In genomic region chr7:141649865-141650499, GRCh38 we compare ENCODE assay signal across 8 cellular contexts. TPM values are rescaled to one million over a fixed set of nuclear protein-coding genes. Genes with fewer than 3 reads are reported as not detected.
A peak's percentile ranks its signal among the peaks of the same experiment; 100 is the strongest.
DNase-seq lines count a peak whose midpoint lies in the region; ATAC-seq and TF ChIP-seq lines count a peak whose summit lies in the region.

No MANE protein-coding gene starts in this region.

- H3K27me3 ChIP-seq in HL-60 (ENCODE audit: insufficient read depth, poor library complexity, severe bottlenecking), result no peaks in the 10 kb centered on the region

- H3K4me3 ChIP-seq in HL-60 (replicated peaks; ENCODE audit: insufficient read depth, low read length), result no peak overlapping the region

- peak; percentile 45 for DNase-seq in DMS153 (lab: John Stamatoyannopoulos, UW)
- peak; percentile 39 to 53 for DNase-seq in HL-60 (ENCODE audit: low read depth in 1 of 2, low spot score in 1 of 2)
- peak; percentile 87 for DNase-seq in NCI-H526 treated with DMSO at 0.1 percent for 48 hours (lab: John Stamatoyannopoulos, UW)
- DNase-seq in anterior cingulate cortex (lab: John Stamatoyannopoulos, UW), result peak in 53 of 58 donors; percentile 25 to 91 (median 68)
- no peak for DNase-seq in left ventricle myocardium superior
- peak; percentile 75 for DNase-seq in pulmonary artery endothelial cell (ENCODE audit: low read depth, low spot score)

- peak; percentile 73 for ATAC-seq in GM19467 (IDR thresholded peaks at IDR 0.05; ENCODE audit: unreplicated experiment)
- ATAC-seq in left ventricle myocardium superior, result peak; percentile 88
- ATAC-seq in GM18505 (IDR thresholded peaks at IDR 0.05; ENCODE audit: unreplicated experiment), result no peak

- peak overlapping the region; percentile 36 for H3K27ac ChIP-seq in HL-60 (replicated peaks)

- intact Hi-C loops in left ventricle myocardium superior (cut with micrococcal nuclease), result loop anchor here (10.0 kb wide), 3 partner anchors 65 to 135 kb away; no protein-coding TSS in a partner anchor

- no peak for TF ChIP-seq POLR2A in GM18505 (IDR thresholded peaks at IDR 0.05; ENCODE audit: borderline replicate concordance, extremely low read depth, insufficient read depth, insufficient read length)

- TF ChIP-seq CTCF in HL-60 (IDR thresholded peaks at IDR 0.05; ENCODE audit: insufficient read depth, low read length), result peak; percentile 81

RNA-seq across cellular contexts. Expression of gene DENND11, which starts 52.0 kb away (rescaled TPM):
- total RNA-seq in left ventricle myocardium superior (10.8 TPM), pulmonary artery endothelial cell (33.9 and 38.3 TPM in 2 replicates)

RNA-seq across cellular contexts. Expression of gene WEE2, which starts 58.2 kb away (rescaled TPM):
- total RNA-seq in left ventricle myocardium superior (not detected), pulmonary artery endothelial cell (not detected in 2 replicates)
